ENCODE assay signal across 8 cellular contexts in genomic region chr3:49357466-49358216, GRCh38. TPM values are rescaled to one million over a fixed set of nuclear protein-coding genes. Genes with fewer than 3 reads are reported as not detected.
DNase-seq lines count a peak whose midpoint lies in the region; ATAC-seq and TF ChIP-seq lines count a peak whose summit lies in the region.

No MANE protein-coding gene starts in this region.

- TF ChIP-seq CTCF in fibroblast of the aortic adventitia (IDR thresholded peaks at IDR 0.05; ENCODE audit: insufficient read depth, low read length) (no peak), neural progenitor cell (IDR thresholded peaks at IDR 0.05) (no peak), upper lobe of left lung (IDR thresholded peaks at IDR 0.05) (no peak)

- H3K4me3 ChIP-seq in HAP-1 (peak overlapping the region; percentile 55), NT2/D1 (ENCODE audit: insufficient read length, low read depth) (peak overlapping the region; percentile 63), fibroblast of the aortic adventitia (ENCODE audit: low read depth, low read length) (peak overlapping the region; percentile 79), neural progenitor cell (peak overlapping the region; percentile 60), upper lobe of left lung (peak overlapping the region; percentile 37 to 83 (median 70))

- peak; percentile 54 to 71 for ATAC-seq in upper lobe of left lung (ENCODE audit: low FRiP score in 2 of 2)

- no peaks in the 10 kb centered on the region for H3K27me3 ChIP-seq in HAP-1 (ENCODE audit: low read depth)
- H3K27me3 ChIP-seq in NT2/D1 (ENCODE audit: insufficient read depth, insufficient read length), result no peaks in the 10 kb centered on the region
- no peaks in the 10 kb centered on the region for H3K27me3 ChIP-seq in neural progenitor cell
- no peaks in the 10 kb centered on the region for H3K27me3 ChIP-seq in upper lobe of left lung

- H4K20me1 ChIP-seq in neural progenitor cell (ENCODE audit: low read depth), result no peaks in the 10 kb centered on the region

- H3K79me2 ChIP-seq in neural progenitor cell (ENCODE audit: low read depth), result peaks cover 11% of the 10 kb centered on the region

- H3K9me3 ChIP-seq in HAP-1, result no peaks in the 10 kb centered on the region
- H3K9me3 ChIP-seq in NT2/D1 (ENCODE audit: insufficient read depth, low read length), result no peaks in the 10 kb centered on the region
- H3K9me3 ChIP-seq in neural progenitor cell (ENCODE audit: low read depth), result no peaks in the 10 kb centered on the region
- H3K9me3 ChIP-seq in upper lobe of left lung, result no peaks in the 10 kb centered on the region

- H3K4me1 ChIP-seq in HAP-1 (peaks cover 11% of the 10 kb centered on the region), NT2/D1 (ENCODE audit: insufficient read depth, insufficient read length) (peaks cover 3% of the 10 kb centered on the region), neural progenitor cell (peaks cover 14% of the 10 kb centered on the region), upper lobe of left lung (peaks cover 36 to 51% (median 47%) of the 10 kb centered on the region in 4 donors)

- H3K27ac Mint-ChIP-seq in neural progenitor cell, result peak overlapping the region; percentile 88

- H3K9me3 Mint-ChIP-seq in neural progenitor cell, result no peaks in the 10 kb centered on the region

- no peak for TF ChIP-seq POLR2A in upper lobe of left lung (IDR thresholded peaks at IDR 0.05)

- H3K36me3 ChIP-seq in HAP-1 (replicated peaks), result peaks cover 56% of the 10 kb centered on the region
- H3K36me3 ChIP-seq in NT2/D1 (ENCODE audit: insufficient read depth, insufficient read length, low read length), result peaks cover 70% of the 10 kb centered on the region
- H3K36me3 ChIP-seq in neural progenitor cell, result peaks cover 11% of the 10 kb centered on the region
- H3K36me3 ChIP-seq in upper lobe of left lung, result peaks cover 30 to 62% (median 42%) of the 10 kb centered on the region in 4 donors

- H3K27ac ChIP-seq in neural progenitor cell (peak overlapping the region; percentile 4), upper lobe of left lung (peak overlapping the region; percentile 88 to 95 (median 94))

- peaks cover 29% of the 10 kb centered on the region for H3K36me3 Mint-ChIP-seq in neural progenitor cell

- 0 to 1% methylated on average over 23 to 48 of the region's 61 CpGs for WGBS in upper lobe of left lung, 2 donors

- peaks cover 20% of the 10 kb centered on the region for H3K4me1 Mint-ChIP-seq in neural progenitor cell

- H3K27me3 Mint-ChIP-seq in neural progenitor cell (ENCODE audit: insufficient read depth, low read depth), result peaks cover 3% of the 10 kb centered on the region

- peak overlapping the region; percentile 98 for H3K4me3 Mint-ChIP-seq in neural progenitor cell

- H3K4me2 ChIP-seq in neural progenitor cell, result peak overlapping the region; percentile 99

- in situ Hi-C loops in HAP-1 (cut with MboI; ENCODE audit: low sequenced_read_pairs), result no loop called here

- no peak for TF ChIP-seq EP300 in upper lobe of left lung (IDR thresholded peaks at IDR 0.05)

- DNase-seq in D341Med (ENCODE audit: low spot score) (peak; percentile 48), HAP-1 (ENCODE audit: low spot score in 2 of 2) (peak in 1 of 2 experiments; percentile 49), NT2/D1 (ENCODE audit: low read depth, low spot score) (peak; percentile 8), fibroblast of the aortic adventitia (ENCODE audit: low read depth) (peak; percentile 93), neural progenitor cell (ENCODE audit: low spot score) (peak; percentile 57), upper lobe of left lung (peak; percentile 57 to 93), DMS153 (lab: John Stamatoyannopoulos, UW) (no peak)
- DNase-seq in activated effector memory CD4-positive, alpha-beta T cell treated with Interleukin-2 at 50 U/mL for 16 hours, result peak; percentile 30

- peaks cover 33% of the 10 kb centered on the region for H3F3A ChIP-seq in neural progenitor cell (ENCODE audit: low read depth)

- H3K9ac ChIP-seq in NT2/D1 (ENCODE audit: insufficient read length, low read depth), result peak overlapping the region; percentile 96
- H3K9ac ChIP-seq in neural progenitor cell, result peak overlapping the region; percentile 31

- no peak overlapping the region for H2AFZ ChIP-seq in neural progenitor cell (replicated peaks)

RNA-seq across cellular contexts. Expression of gene GPX1, which starts 0.5 kb away (rescaled TPM):
- total RNA-seq in fibroblast of the aortic adventitia (ENCODE audit: low replicate concordance) (167 and 295 TPM in 2 replicates), neural progenitor cell (ENCODE audit: low replicate concordance) (70.8 and 165 TPM in 2 replicates), upper lobe of left lung (100 to 1,000 TPM; 174 to 603 (median 445) TPM)

RNA-seq across cellular contexts. Expression of gene USP4, which starts 17.8 kb away (rescaled TPM):
- total RNA-seq in fibroblast of the aortic adventitia (ENCODE audit: low replicate concordance) (23.0 and 28.9 TPM in 2 replicates), neural progenitor cell (ENCODE audit: low replicate concordance) (17.7 and 21.0 TPM in 2 replicates), upper lobe of left lung (100 to 1,000 TPM in 2 of 6 donors, 10 to 100 TPM in 4; 28.1 to 190 (median 66.9) TPM)

RNA-seq across cellular contexts. Expression of gene RHOA, which starts 54.1 kb away (rescaled TPM):
- total RNA-seq in fibroblast of the aortic adventitia (ENCODE audit: low replicate concordance) (643 and 840 TPM in 2 replicates), neural progenitor cell (ENCODE audit: low replicate concordance) (449 and 460 TPM in 2 replicates), upper lobe of left lung (100 to 1,000 TPM; 206 to 611 (median 456) TPM)

RNA-seq across cellular contexts. Expression of gene TCTA, which starts 54.6 kb away (rescaled TPM):
- total RNA-seq in fibroblast of the aortic adventitia (ENCODE audit: low replicate concordance) (22.7 and 27.8 TPM in 2 replicates), neural progenitor cell (ENCODE audit: low replicate concordance) (1.4 and 5.2 TPM in 2 replicates), upper lobe of left lung (10 to 100 TPM; 21.8 to 52.3 (median 39.5) TPM)
